10 cellular contexts compared by ENCODE assay signal in genomic region chr9:127959841-127960409, GRCh38. TPM values are rescaled to one million over a fixed set of nuclear protein-coding genes. Genes with fewer than 3 reads are reported as not detected.
DNase-seq lines count a peak whose midpoint lies in the region; ATAC-seq and TF ChIP-seq lines count a peak whose summit lies in the region.
"Had no signal": no experiment of that assay in that cellular context is flagged by ENCODE, and none has a peak within 500 bp of the region (broad histone marks: within the 10 kb centered on the region; RNA-seq: fewer than 3 reads in every experiment).

No MANE protein-coding gene starts in this region.

- no peak for TF ChIP-seq POLR2A in heart left ventricle (IDR thresholded peaks at IDR 0.05)
- no peak for TF ChIP-seq POLR2A in upper lobe of left lung (IDR thresholded peaks at IDR 0.05)

- intact Hi-C loops in heart left ventricle (cut with DNase I): no loop called here
- intact Hi-C loops in left cardiac atrium (cut with DNase I): no loop called here
- intact Hi-C loops in naive thymus-derived CD4-positive, alpha-beta T cell (cut with micrococcal nuclease): loop anchor here (1.0 to 5.0 kb wide), 2 partner anchors 7 to 132 kb away; no protein-coding TSS in a partner anchor

- peak overlapping the region in 2 of 5 experiments; percentile 3 to 18 for H3K4me3 Mint-ChIP-seq in brain
- H3K4me3 Mint-ChIP-seq in naive thymus-derived CD4-positive, alpha-beta T cell: peak overlapping the region; percentile 27 to 98 (median 90)

- ATAC-seq in heart left ventricle (no peak), left cardiac atrium (no peak), upper lobe of left lung (ENCODE audit: low FRiP score in 2 of 2) (no peak), GM18867 (IDR thresholded peaks at IDR 0.05; ENCODE audit: unreplicated experiment) (no peak)
- ATAC-seq in naive thymus-derived CD4-positive, alpha-beta T cell: no peak

- H3K9me3 ChIP-seq in heart left ventricle: peaks cover 0 to 4% (median 0%) of the 10 kb centered on the region in 12 donors
- no peaks in the 10 kb centered on the region for H3K9me3 ChIP-seq in naive thymus-derived CD4-positive, alpha-beta T cell (ENCODE audit: control insufficient read depth in 2 of 3, low read length in 3 of 3)
- H3K9me3 ChIP-seq in upper lobe of left lung: no peaks in the 10 kb centered on the region
- H3K9me3 ChIP-seq: BLaER1 had no signal

- H3K4me1 ChIP-seq in heart left ventricle (peaks cover 0 to 69% (median 40%) of the 10 kb centered on the region in 12 donors), upper lobe of left lung (peaks cover 15 to 40% (median 31%) of the 10 kb centered on the region in 4 donors)
- H3K4me1 ChIP-seq in naive thymus-derived CD4-positive, alpha-beta T cell (ENCODE audit: control insufficient read depth in 2 of 2, insufficient read depth in 2 of 2, low read length in 2 of 2): peaks cover 83 to 94% of the 10 kb centered on the region in 2 donors

- POLR2A ChIA-PET in naive thymus-derived CD4-positive, alpha-beta T cell (lab: Charles Lee): interaction anchor here (33.9 to 61.3 kb wide), 3 partner anchors 7 to 66 kb away, joined by 1511 to 1719 read pairs (median 1719); partner anchors contain the start of genes DPM2 and EEIG1

- H3K4me3 ChIP-seq in heart left ventricle: no peak overlapping the region
- H3K4me3 ChIP-seq in naive thymus-derived CD4-positive, alpha-beta T cell (ENCODE audit: low read length): peak overlapping the region; percentile 5
- no peak overlapping the region for H3K4me3 ChIP-seq in upper lobe of left lung
- H3K4me3 ChIP-seq: BLaER1 had no signal

- no peak for TF ChIP-seq CTCF in heart left ventricle (IDR thresholded peaks at IDR 0.05)
- TF ChIP-seq CTCF in brain (conservative IDR thresholded peaks at IDR 0.05): no peak
- no peak for TF ChIP-seq CTCF in upper lobe of left lung (IDR thresholded peaks at IDR 0.05)

- H3K27ac Mint-ChIP-seq in brain: peak overlapping the region; percentile 68 to 97 (median 91)
- peak overlapping the region; percentile 15 to 98 (median 93) for H3K27ac Mint-ChIP-seq in naive thymus-derived CD4-positive, alpha-beta T cell

- peaks cover 0 to 14% (median 0%) of the 10 kb centered on the region in 5 experiments for H3K9me3 Mint-ChIP-seq in brain
- H3K9me3 Mint-ChIP-seq in naive thymus-derived CD4-positive, alpha-beta T cell: peaks cover 0 to 3% (median 0%) of the 10 kb centered on the region in 11 donors

- H3K27me3 Mint-ChIP-seq in brain: no peaks in the 10 kb centered on the region
- H3K27me3 Mint-ChIP-seq in naive thymus-derived CD4-positive, alpha-beta T cell: no peaks in the 10 kb centered on the region

- peaks cover 74% of the 10 kb centered on the region for H3K4me1 Mint-ChIP-seq in brain
- peaks cover 66 to 97% (median 92%) of the 10 kb centered on the region in 7 donors for H3K4me1 Mint-ChIP-seq in naive thymus-derived CD4-positive, alpha-beta T cell

- H3K27ac ChIP-seq in heart left ventricle (peak overlapping the region in 11 of 12 donors; percentile 6 to 95 (median 52)), upper lobe of left lung (peak overlapping the region in 3 of 4 donors; percentile 57 to 68 (median 61))
- peak overlapping the region; percentile 84 for H3K27ac ChIP-seq in naive thymus-derived CD4-positive, alpha-beta T cell (ENCODE audit: low read depth, low read length)
- H3K27ac ChIP-seq: BLaER1 had no signal

- no peak for TF ChIP-seq EP300 in upper lobe of left lung (IDR thresholded peaks at IDR 0.05)

- DNase-seq in heart left ventricle (peak in 1 of 5 donors; percentile 5), left cardiac atrium (no peak), upper lobe of left lung (no peak), HT-29 (ENCODE audit: low spot score) (no peak), NCI-H2081 treated with DMSO at 0.1 percent for 48 hours (lab: John Stamatoyannopoulos, UW) (no peak)
- DNase-seq in naive thymus-derived CD4-positive, alpha-beta T cell: no peak
- DNase-seq: stimulated activated CD8-positive, alpha-beta memory T cell treated with anti-CD3 and anti-CD28 coated beads, Interleukin-4, amount 100 ng/mL, for 48 hours had no signal

- WGBS in heart left ventricle, 4 donors: 88 to 95% (median 91%) methylated on average over 2 of the region's 2 CpGs
- 90 to 91% methylated on average over 2 of the region's 2 CpGs for WGBS in upper lobe of left lung, 2 donors

- no peaks in the 10 kb centered on the region for H3K36me3 ChIP-seq in heart left ventricle
- H3K36me3 ChIP-seq in naive thymus-derived CD4-positive, alpha-beta T cell (ENCODE audit: control insufficient read depth in 2 of 3, insufficient read depth in 3 of 3, low read length in 3 of 3): peaks cover 0 to 43% (median 13%) of the 10 kb centered on the region in 3 experiments
- peaks cover 0 to 4% (median 0%) of the 10 kb centered on the region in 4 donors for H3K36me3 ChIP-seq in upper lobe of left lung
- H3K36me3 ChIP-seq: BLaER1 had no signal

- peaks cover 32% of the 10 kb centered on the region for H3K36me3 Mint-ChIP-seq in brain
- peaks cover 4 to 49% (median 31%) of the 10 kb centered on the region in 5 donors for H3K36me3 Mint-ChIP-seq in naive thymus-derived CD4-positive, alpha-beta T cell

- CTCF ChIA-PET in naive thymus-derived CD4-positive, alpha-beta T cell (lab: Charles Lee): interaction anchor here (0.5 to 13.2 kb wide), 4 partner anchors 43 to 544 kb away, joined by 3 to 253 read pairs (median 4); no protein-coding TSS in a partner anchor

- H3K27me3 ChIP-seq in heart left ventricle: no peaks in the 10 kb centered on the region
- no peaks in the 10 kb centered on the region for H3K27me3 ChIP-seq in naive thymus-derived CD4-positive, alpha-beta T cell (ENCODE audit: control insufficient read depth in 2 of 2, insufficient read depth in 2 of 2, low read length in 2 of 2)
- no peaks in the 10 kb centered on the region for H3K27me3 ChIP-seq in upper lobe of left lung
- H3K27me3 ChIP-seq: BLaER1 had no signal

RNA-seq across cellular contexts. Expression of gene EEIG1, which starts 20.9 kb away (rescaled TPM):
- total RNA-seq in heart left ventricle (10 to 100 TPM in 7 of 9 donors, 1 to 10 TPM in 2; 5.4 to 45.2 (median 24.1) TPM), left cardiac atrium (10 to 100 TPM; 24.9 to 27.3 TPM), upper lobe of left lung (10 to 100 TPM; 17.8 to 60.7 (median 48.0) TPM)
- polyA plus RNA-seq in heart left ventricle (10 to 100 TPM in 1 of 2 donors, 1 to 10 TPM in 1; 9.2 to 10.4 TPM), brain (ENCODE audit: insufficient read depth, low read depth, low replicate concordance) (78.8 TPM)
- total RNA-seq in naive thymus-derived CD4-positive, alpha-beta T cell: 100 to 1,000 TPM; 252 to 664 (median 347) TPM
- polyA plus RNA-seq in naive thymus-derived CD4-positive, alpha-beta T cell: 100 to 1,000 TPM; 124 to 297 TPM
- 36.0 and 45.3 TPM in 2 replicates for total RNA-seq in HT-29 (2014; rRNA removed; shearing (Covaris generic))

RNA-seq across cellular contexts. Expression of gene DPM2, which starts 22.3 kb away (rescaled TPM):
- total RNA-seq in heart left ventricle: 10 to 100 TPM in 7 of 9 donors, 1 to 10 TPM in 2; 7.2 to 19.5 (median 11.7) TPM
- 10 to 100 TPM; 15.3 to 31.7 TPM for polyA plus RNA-seq in heart left ventricle
- total RNA-seq in left cardiac atrium: 10 to 100 TPM; 14.7 to 18.3 TPM
- 144 TPM for polyA plus RNA-seq in brain (ENCODE audit: insufficient read depth, low read depth, low replicate concordance)
- total RNA-seq in naive thymus-derived CD4-positive, alpha-beta T cell: 10 to 100 TPM; 29.1 to 84.4 (median 56.8) TPM
- 10 to 100 TPM; 29.3 to 39.5 TPM for polyA plus RNA-seq in naive thymus-derived CD4-positive, alpha-beta T cell
- 10 to 100 TPM; 20.1 to 40.7 (median 25.6) TPM for total RNA-seq in upper lobe of left lung
- total RNA-seq in HT-29 (2014; rRNA removed; shearing (Covaris generic)): 44.3 and 47.0 TPM in 2 replicates

RNA-seq across cellular contexts. Expression of gene PIP5KL1, which starts 29.3 kb away (rescaled TPM):
- total RNA-seq in heart left ventricle: under 1 TPM in 7 of 9 donors, not detected in 2; 0.33 to 0.77 (median 0.51) TPM
- under 1 TPM; 0.12 to 0.15 TPM for polyA plus RNA-seq in heart left ventricle
- total RNA-seq in left cardiac atrium: under 1 TPM; 0.50 to 0.99 TPM
- polyA plus RNA-seq in brain (ENCODE audit: insufficient read depth, low read depth, low replicate concordance): 2.4 TPM
- 1 to 10 TPM; 1.4 to 2.9 (median 2.1) TPM for total RNA-seq in naive thymus-derived CD4-positive, alpha-beta T cell
- under 1 TPM in 1 of 2 donors, not detected in 1; 0.17 TPM for polyA plus RNA-seq in naive thymus-derived CD4-positive, alpha-beta T cell
- 10 to 100 TPM in 3 of 6 donors, 1 to 10 TPM in 3; 4.1 to 38.8 (median 10.0) TPM for total RNA-seq in upper lobe of left lung
- total RNA-seq in HT-29 (2014; rRNA removed; shearing (Covaris generic)): 1.2 and 3.8 TPM in 2 replicates

RNA-seq across cellular contexts. Expression of gene ST6GALNAC4, which starts 43.1 kb away (rescaled TPM):
- total RNA-seq in heart left ventricle (10 to 100 TPM; 28.3 to 66.1 (median 42.6) TPM), left cardiac atrium (10 to 100 TPM; 35.8 to 49.9 TPM), upper lobe of left lung (100 to 1,000 TPM in 1 of 6 donors, 10 to 100 TPM in 5; 41.3 to 105 (median 56.2) TPM)
- polyA plus RNA-seq in heart left ventricle (10 to 100 TPM; 17.0 to 72.0 TPM), brain (ENCODE audit: insufficient read depth, low read depth, low replicate concordance) (19.2 TPM)
- 10 to 100 TPM; 28.0 to 51.0 (median 36.1) TPM for total RNA-seq in naive thymus-derived CD4-positive, alpha-beta T cell
- 10 to 100 TPM; 20.0 to 21.7 TPM for polyA plus RNA-seq in naive thymus-derived CD4-positive, alpha-beta T cell
- 60.1 and 84.2 TPM in 2 replicates for total RNA-seq in HT-29 (2014; rRNA removed; shearing (Covaris generic))

Comparison
In these comparisons a context has a peak if more than half of its experiments do, and no peak if none do; other contexts are left out.
1. intact Hi-C loops: an anchor here in naive thymus-derived CD4-positive, alpha-beta T cell (1.0 to 5.0 kb wide); none called in heart left ventricle and left cardiac atrium.